ENCODE assay signal across 10 cellular contexts in the genomic region with DNA sequence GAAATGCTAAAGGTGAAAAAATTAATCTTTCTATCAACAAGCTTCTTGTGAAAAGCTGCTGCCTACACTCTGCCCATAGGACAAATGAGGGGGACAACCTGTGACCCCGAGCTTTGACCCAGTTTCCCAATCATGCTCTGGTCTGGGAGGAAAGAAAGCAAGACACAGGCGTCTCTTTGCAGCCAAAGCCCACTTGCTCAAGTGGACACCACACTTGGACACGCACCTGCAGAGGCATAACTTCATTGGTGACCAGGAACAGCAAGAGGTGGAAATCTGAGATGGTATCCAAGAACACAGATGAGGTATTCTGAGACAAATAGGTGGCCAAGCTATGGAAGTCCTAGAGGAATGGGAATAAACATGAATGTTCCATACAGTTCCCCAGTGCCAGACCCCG. TPM values are rescaled to one million over a fixed set of nuclear protein-coding genes. Genes with fewer than 3 reads are reported as not detected.
DNase-seq lines count a peak whose midpoint lies in the region; ATAC-seq, FAIRE-seq and TF ChIP-seq lines count a peak whose summit lies in the region.
"Had no signal": no experiment of that assay in that cellular context is flagged by ENCODE, and none has a peak within 500 bp of the region (broad histone marks: within the 10 kb centered on the region; RNA-seq: fewer than 3 reads in every experiment).

No MANE protein-coding gene starts in this region.

- TF ChIP-seq POLR2A in esophagus squamous epithelium (IDR thresholded peaks at IDR 0.05): no peak

- TF ChIP-seq CTCF in AG04449 (IDR thresholded peaks at IDR 0.05; ENCODE audit: insufficient read depth, low read length, missing control alignments) (no peak), PC-9 (conservative IDR thresholded peaks at IDR 0.05) (no peak), esophagus squamous epithelium (IDR thresholded peaks at IDR 0.05) (no peak), psoas muscle (IDR thresholded peaks at IDR 0.05) (no peak)

- no peaks in the 10 kb centered on the region for H3K9me3 ChIP-seq in PC-9 (ENCODE audit: insufficient read depth, low read depth)
- no peaks in the 10 kb centered on the region for H3K9me3 ChIP-seq in esophagus squamous epithelium
- no peaks in the 10 kb centered on the region for H3K9me3 ChIP-seq in psoas muscle

- ATAC-seq in psoas muscle (no peak), HG02759 (IDR thresholded peaks at IDR 0.05; ENCODE audit: unreplicated experiment) (no peak), left colon (no peak)

- peaks cover 6% of the 10 kb centered on the region; the same call in 1 of the 2 replicates for H3K79me2 ChIP-seq in PC-9 (ENCODE audit: low read depth)

- DNase-seq in AG04449 (ENCODE audit: low read depth, low spot score) (no peak), PC-9 (no peak), esophagus squamous epithelium (lab: John Stamatoyannopoulos, UW) (no peak), psoas muscle (no peak), NCI-H2107 (lab: John Stamatoyannopoulos, UW) (no peak), frontal cortex (ENCODE audit: low spot score in 2 of 2) (no peak), left colon (no peak)
- DNase-seq: activated naive CD4-positive, alpha-beta T cell treated with Interleukin-2 at 50 U/mL for 16 hours; CD4-positive, alpha-beta T cell had no signal

- POLR2A ChIA-PET in AG04449 (lab: Yijun Ruan, JAX): interaction anchor here (0.6 to 3.8 kb wide), 10 partner anchors 10 to 647 kb away, joined by 3 to 33 read pairs (median 8); a partner anchor contains a TSS
- POLR2A ChIA-PET in PC-9 (lab: Charles Lee; ENCODE audit: unreplicated experiment): interaction anchor here (0.7 to 1.4 kb wide), 4 partner anchors 15 to 424 kb away, joined by 4 to 24 read pairs (median 6); a partner anchor contains a TSS

- H3K4me2 ChIP-seq in PC-9: peak overlapping the region; percentile 88

- H3K4me3 ChIP-seq in AG04449 (ENCODE audit: low read depth, low read length) (peak overlapping the region; percentile 31), PC-9 (peak overlapping the region; percentile 34; the same call in 1 of the 2 replicates), esophagus squamous epithelium (no peak overlapping the region), psoas muscle (no peak overlapping the region)

- CTCF ChIA-PET in AG04449 (lab: Yijun Ruan, JAX): interaction anchor here (2.0 to 6.8 kb wide), 4 partner anchors 11 to 34 kb away, joined by 7 to 70 read pairs (median 31); no protein-coding TSS in a partner anchor
- CTCF ChIA-PET in PC-9 (lab: Charles Lee): interaction anchor here (0.5 to 1.2 kb wide), 2 partner anchors 15 to 59 kb away, joined by 3 to 4 read pairs; no protein-coding TSS in a partner anchor

- WGBS in esophagus squamous epithelium, 2 donors: 53 to 56% methylated on average over 4 of the region's 4 CpGs
- WGBS in psoas muscle, 3 donors: 57 to 73% (median 57%) methylated on average over 4 of the region's 4 CpGs

- no peaks in the 10 kb centered on the region for H3K9me2 ChIP-seq in PC-9 (ENCODE audit: insufficient read depth)

- peaks cover 22% of the 10 kb centered on the region for H4K20me1 ChIP-seq in PC-9 (ENCODE audit: insufficient read depth)

- peaks cover 57% of the 10 kb centered on the region for H3F3A ChIP-seq in PC-9 (ENCODE audit: insufficient read depth, low read depth)

- no peak for FAIRE-seq in frontal cortex (lab: Jason Lieb, UNC)

- intact Hi-C loops in PC-9 (cut with micrococcal nuclease; ENCODE audit: unreplicated experiment) (loop anchor here (1.0 to 10.0 kb wide), 2 partner anchors 9 to 172 kb away; a partner anchor contains a TSS), esophagus squamous epithelium (cut with DNase I) (no loop called here), psoas muscle (cut with DNase I) (loop anchor here in 1 of 2 donors (5.0 to 10.0 kb wide), 2 partner anchors 35 to 58 kb away; no protein-coding TSS in a partner anchor), left colon (cut with DNase I, micrococcal nuclease) (no loop called here)

- H3K4me1 ChIP-seq in PC-9 (replicated peaks; ENCODE audit: insufficient read depth) (peaks cover 47% of the 10 kb centered on the region), esophagus squamous epithelium (peaks cover 12 to 27% (median 25%) of the 10 kb centered on the region in 3 donors), psoas muscle (peaks cover 20% of the 10 kb centered on the region)

- H2AFZ ChIP-seq in PC-9: no peak overlapping the region

- no TSS peak for BruUV-seq in PC-9 (replicated peaks; lab: Mats Ljungman, UMichigan)

- peaks cover 4% of the 10 kb centered on the region for H3K36me3 ChIP-seq in PC-9 (ENCODE audit: low read depth)
- peaks cover 40 to 100% (median 46%) of the 10 kb centered on the region in 3 donors for H3K36me3 ChIP-seq in esophagus squamous epithelium
- H3K36me3 ChIP-seq in psoas muscle (ENCODE audit: insufficient read depth in 1 of 2, low read depth in 1 of 2): peaks cover 3 to 100% of the 10 kb centered on the region in 2 donors

- H3K27ac ChIP-seq in PC-9: peak overlapping the region; percentile 63
- peak overlapping the region; percentile 50 to 83 (median 72) for H3K27ac ChIP-seq in esophagus squamous epithelium
- peak overlapping the region; percentile 66 for H3K27ac ChIP-seq in psoas muscle

- no peaks in the 10 kb centered on the region for H3K27me3 ChIP-seq in PC-9 (ENCODE audit: insufficient read depth, low read depth)
- H3K27me3 ChIP-seq in esophagus squamous epithelium: no peaks in the 10 kb centered on the region
- no peaks in the 10 kb centered on the region for H3K27me3 ChIP-seq in psoas muscle (ENCODE audit: insufficient read depth in 3 of 3, low read length in 2 of 3)

RNA-seq across cellular contexts. Expression of a gene that starts 15.0 kb away (rescaled TPM):
- 34.0 and 43.8 TPM in 2 replicates for total RNA-seq in PC-9 (2021)
- 10 to 100 TPM; 17.3 to 32.2 (median 26.1) TPM for total RNA-seq in esophagus squamous epithelium
- 10 to 100 TPM; 11.8 to 13.1 (median 12.7) TPM for total RNA-seq in psoas muscle
- polyA plus RNA-seq in psoas muscle: 10 to 100 TPM; 11.6 to 16.3 (median 12.6) TPM
- 21.6 TPM for total RNA-seq in frontal cortex
- total RNA-seq in left colon: 10 to 100 TPM; 25.4 to 28.8 TPM

RNA-seq across cellular contexts. Expression of a gene that starts 39.0 kb away (rescaled TPM):
- total RNA-seq in PC-9 (2021) (4.3 and 11.5 TPM in 2 replicates), esophagus squamous epithelium (1 to 10 TPM in 3 of 4 donors, not detected in 1; 1.1 to 2.3 (median 1.8) TPM), psoas muscle (under 1 TPM in 3 of 4 donors, not detected in 1; 0.13 to 0.71 (median 0.38) TPM), frontal cortex (4.9 TPM), left colon (1 to 10 TPM; 2.3 to 4.9 TPM)
- under 1 TPM; 0.08 to 0.09 (median 0.08) TPM for polyA plus RNA-seq in psoas muscle

RNA-seq across cellular contexts. Expression of a gene that starts 54.6 kb away (rescaled TPM):
- total RNA-seq in PC-9 (2021) (3,629 and 4,502 TPM in 2 replicates), esophagus squamous epithelium (1,000 to 10,000 TPM; 3,349 to 6,664 (median 4,433) TPM), psoas muscle (100 to 1,000 TPM; 341 to 567 (median 431) TPM), frontal cortex (5,358 TPM), left colon (1,000 to 10,000 TPM; 3,767 to 4,413 TPM)
- 100 to 1,000 TPM; 150 to 620 (median 219) TPM for polyA plus RNA-seq in psoas muscle

Comparison
In these comparisons a context has a peak if more than half of its experiments do, and no peak if none do; other contexts are left out.
1. H3K4me3 ChIP-seq: peak in AG04449 (single experiment) and PC-9 (single experiment); none in esophagus squamous epithelium (0 of 4) and psoas muscle (single experiment).
2. Peak in every context shown above with its lines, with median percentiles within 50 percentile points of each other: H3K27ac ChIP-seq.